14 cellular contexts compared by ENCODE assay signal in the genomic region with DNA sequence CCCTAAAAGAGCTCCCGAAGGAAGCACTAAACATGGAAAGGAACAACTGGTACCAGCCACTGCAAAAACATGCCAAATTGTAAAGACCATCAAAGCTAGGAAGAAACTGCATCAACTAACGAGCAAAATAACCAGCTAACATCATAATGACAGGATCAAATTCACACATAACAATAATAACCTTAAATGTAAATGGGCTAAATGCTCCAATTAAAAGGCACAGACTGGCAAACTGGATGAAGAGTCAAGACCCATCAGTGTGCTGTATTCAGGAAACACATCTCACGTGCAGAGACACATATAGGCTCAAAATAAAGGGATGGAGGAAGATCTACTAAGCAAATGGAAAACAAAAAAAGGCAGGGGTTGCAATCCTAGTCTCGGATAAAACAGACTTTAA. TPM values are rescaled to one million over a fixed set of nuclear protein-coding genes. Genes with fewer than 3 reads are reported as not detected.
"Had no signal": no experiment of that assay in that cellular context is flagged by ENCODE, and none has a peak within 500 bp of the region (broad histone marks: within the 10 kb centered on the region; RNA-seq: fewer than 3 reads in every experiment).

No MANE protein-coding gene starts in this region.

RNA-seq across cellular contexts. Expression of gene GSX2, which starts 56.3 kb away (rescaled TPM):
- total RNA-seq: activated B cell treated with CpG ODN at 0.5 μM for 24 hours; activated CD4-positive, alpha-beta memory T cell treated with anti-CD3 and anti-CD28 coated beads for 36 hours; activated CD4-positive, alpha-beta memory T cell treated with anti-CD3 and anti-CD28 coated beads, Interleukin-2, amount 10 ng/mL, durations not matched to agents 7 days and 5 days; activated CD4-positive, alpha-beta T cell treated with anti-CD3 and anti-CD28 coated beads for 36 hours; activated CD4-positive, alpha-beta T cell treated with anti-CD3 and anti-CD28 coated beads, Interleukin-2, amount 10 ng/mL, durations not matched to agents 24 days and 14 days; activated CD4-positive, alpha-beta T cell treated with anti-CD3 and anti-CD28 coated beads, Interleukin-2, amount 10 ng/mL, durations not matched to agents 7 days and 5 days; activated CD8-positive, alpha-beta memory T cell treated with anti-CD3 and anti-CD28 coated beads for 36 hours; activated CD8-positive, alpha-beta memory T cell treated with anti-CD3 and anti-CD28 coated beads, Interleukin-2, amount 10 ng/mL, durations not matched to agents 7 days and 5 days; activated CD8-positive, alpha-beta T cell treated with anti-CD3 and anti-CD28 coated beads for 36 hours; activated CD8-positive, alpha-beta T cell treated with anti-CD3 and anti-CD28 coated beads, Interleukin-2, amount 10 ng/mL, durations not matched to agents 7 days and 5 days; T-helper 1 cell treated with Interleukin-12 subunit alpha and Interleukin-12 subunit beta and Interleukin-4 antibody, amounts not matched to agents 30 ng/mL and 1 ng/mL, for 36 hours; T-helper 17 cell; T-helper 2 cell treated with Interferon-gamma antibody and Interleukin-4, amounts not matched to agents 100 ng/mL and 5 ng/mL, for 36 hours; WTC11 had no signal
